In genomic region chr2:3208179-3208578, GRCh38 we compare ENCODE assay signal across 24 cellular contexts.
DNase-seq lines count a peak whose midpoint lies in the region; ATAC-seq and TF ChIP-seq lines count a peak whose summit lies in the region.
"Had no signal": no experiment of that assay in that cellular context is flagged by ENCODE, and none has a peak within 500 bp of the region (broad histone marks: within the 10 kb centered on the region; RNA-seq: fewer than 3 reads in every experiment).

No MANE protein-coding gene starts in this region.

- CTCF ChIA-PET in GM10248 (lab: Yijun Ruan, JAX), result interaction anchor here (6.4 kb wide), 1 partner anchor 8 kb away, joined by 28 read pairs; no protein-coding TSS in a partner anchor

- DNase-seq in activated CD8-positive, alpha-beta memory T cell treated with anti-CD3 and anti-CD28 coated beads for 24 hours, result peak; percentile 24
- no peak for DNase-seq in activated CD8-positive, alpha-beta memory T cell treated with anti-CD3 and anti-CD28 coated beads, Interleukin-2, amount 50 U/mL, for 4 hours
- DNase-seq in GM10248 (ENCODE audit: extremely low spot score) (peak; percentile 7), islet precursor cell (peak; percentile 14), occipital lobe (lab: John Stamatoyannopoulos, UW) (no peak), MG63 (no peak)
- DNase-seq in stimulated activated naive B cell treated with anti-CD40 and anti-IgM and Interleukin-4, amounts not matched to agents 10 μg/mL and 1 μg/mL and 100 μg/mL, for 72 hours, result no peak
- DNase-seq: BE2C; CD4-positive, CD25-positive, alpha-beta regulatory T cell; GM23248; H9; Kasumi-1; MV-4-11; NCI-H1105; NCI-H1436 treated with DMSO at 0.1 percent for 48 hours; NCI-H187 treated with DMSO at 0.1 percent for 48 hours; NCI-H446; NCI-H526; NCI-H82; NK-92 treated with Interleukin-12 subunit alpha and Interleukin-12 subunit beta, amount 100 ng/mL, for 24 hours; PC-3; SJCRH30 had no signal

- TF ChIP-seq CTCF in GM10248 (IDR thresholded peaks at IDR 0.05; ENCODE audit: control extremely low read depth, extremely low read depth, low read depth, missing control alignments), result no peak

- H3K9me3 Mint-ChIP-seq in stimulated activated naive B cell treated with anti-CD40 and anti-IgM and Interleukin-4, amounts not matched to agents 10 μg/mL and 1 μg/mL and 100 μg/mL, for 72 hours, result peaks cover 0 to 2% of the 10 kb centered on the region in 2 donors
- H3K9me3 Mint-ChIP-seq: H9 had no signal

- POLR2A ChIA-PET in GM10248 (lab: Yijun Ruan, JAX), result no interaction called here

- ATAC-seq in stimulated activated naive B cell treated with anti-CD40 and anti-IgM and Interleukin-4, amounts not matched to agents 10 μg/mL and 1 μg/mL and 100 μg/mL, for 72 hours (replicated peaks), result no peak
- ATAC-seq: K562, PC-3, Right ventricle myocardium inferior had no signal

- H3K4me3 Mint-ChIP-seq in stimulated activated naive B cell treated with anti-CD40 and anti-IgM and Interleukin-4, amounts not matched to agents 10 μg/mL and 1 μg/mL and 100 μg/mL, for 72 hours, result no peak overlapping the region
- H3K4me3 Mint-ChIP-seq: CD4-positive, CD25-positive, alpha-beta regulatory T cell; H9 had no signal

- H3K4me1 Mint-ChIP-seq in stimulated activated naive B cell treated with anti-CD40 and anti-IgM and Interleukin-4, amounts not matched to agents 10 μg/mL and 1 μg/mL and 100 μg/mL, for 72 hours, result no peaks in the 10 kb centered on the region

- no peaks in the 10 kb centered on the region for H3K36me3 ChIP-seq in MG63
- H3K36me3 ChIP-seq: SJCRH30 had no signal

- H3K36me3 Mint-ChIP-seq in stimulated activated naive B cell treated with anti-CD40 and anti-IgM and Interleukin-4, amounts not matched to agents 10 μg/mL and 1 μg/mL and 100 μg/mL, for 72 hours, result peaks cover 56 to 74% of the 10 kb centered on the region in 2 donors

- no peaks in the 10 kb centered on the region for H3K27me3 Mint-ChIP-seq in stimulated activated naive B cell treated with anti-CD40 and anti-IgM and Interleukin-4, amounts not matched to agents 10 μg/mL and 1 μg/mL and 100 μg/mL, for 72 hours
- H3K27me3 Mint-ChIP-seq: CD4-positive, CD25-positive, alpha-beta regulatory T cell had no signal

- no peak overlapping the region for H3K4me3 ChIP-seq in MG63
- H3K4me3 ChIP-seq: GM23248, K562, SJCRH30 had no signal

- peak overlapping the region; percentile 51 for H3K27ac Mint-ChIP-seq in stimulated activated naive B cell treated with anti-CD40 and anti-IgM and Interleukin-4, amounts not matched to agents 10 μg/mL and 1 μg/mL and 100 μg/mL, for 72 hours
- H3K27ac Mint-ChIP-seq: H9 had no signal

- no peaks in the 10 kb centered on the region for H3K27me3 ChIP-seq in MG63
- H3K27me3 ChIP-seq: BE2C, SJCRH30 had no signal

- H3K9me3 ChIP-seq in MG63, result no peaks in the 10 kb centered on the region
- H3K9me3 ChIP-seq: BE2C, SJCRH30 had no signal

Comparison
In these comparisons a context has a peak if more than half of its experiments do, and no peak if none do; other contexts are left out.
1. DNase-seq: peak in activated CD8-positive, alpha-beta memory T cell treated with anti-CD3 and anti-CD28 coated beads for 24 hours (single experiment), GM10248 (single experiment) and islet precursor cell (single experiment); none in activated CD8-positive, alpha-beta memory T cell treated with anti-CD3 and anti-CD28 coated beads, Interleukin-2, amount 50 U/mL, for 4 hours (single experiment), stimulated activated naive B cell treated with anti-CD40 and anti-IgM and Interleukin-4, amounts not matched to agents 10 μg/mL and 1 μg/mL and 100 μg/mL, for 72 hours (single experiment), occipital lobe (single experiment) and MG63 (single experiment).